11 cellular contexts compared by ENCODE assay signal in the genomic region with DNA sequence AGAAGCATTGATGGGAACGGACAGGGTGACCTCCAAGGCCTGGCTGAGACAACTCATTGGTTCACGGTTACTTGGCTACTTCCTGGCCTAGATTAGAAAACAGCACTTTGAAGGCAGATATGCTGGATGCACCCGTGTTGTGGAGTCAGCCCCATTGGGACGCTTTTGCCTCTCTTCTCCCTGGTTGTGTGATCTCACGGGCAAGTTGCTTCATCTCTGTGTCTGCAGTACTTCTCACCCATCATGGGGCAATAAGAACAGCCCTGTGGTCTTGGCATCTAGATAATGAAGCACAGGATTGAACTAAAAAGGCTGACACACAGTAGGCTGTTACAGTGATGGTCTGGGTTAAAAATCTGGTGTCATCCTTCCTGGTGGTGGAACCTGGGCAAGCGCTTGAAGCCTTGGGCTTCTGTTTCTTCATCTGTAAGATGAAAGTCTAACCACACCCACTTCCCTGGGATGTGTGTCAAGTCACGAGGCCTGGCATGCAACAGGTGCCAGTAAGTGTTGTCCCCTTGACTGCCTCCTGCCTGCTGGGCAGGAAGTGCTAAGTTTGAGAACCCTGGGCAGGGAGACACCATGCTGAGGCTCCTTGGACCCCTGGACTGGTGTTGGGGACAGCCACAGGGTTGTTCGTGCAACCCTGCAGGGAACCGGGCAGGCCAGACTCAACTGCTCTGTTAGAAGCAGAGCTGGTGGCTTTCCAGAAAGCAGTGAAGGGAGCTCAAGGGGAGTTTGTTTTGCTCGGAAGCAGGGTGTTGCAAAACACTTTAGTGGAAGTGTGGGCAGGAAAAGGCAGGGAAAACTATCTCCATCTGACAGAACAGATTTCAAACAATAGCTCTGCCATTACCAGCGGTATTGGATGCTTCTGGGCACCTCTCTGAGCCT. TPM values are rescaled to one million over a fixed set of nuclear protein-coding genes. Genes with fewer than 3 reads are reported as not detected.
DNase-seq lines count a peak whose midpoint lies in the region; ATAC-seq, FAIRE-seq and TF ChIP-seq lines count a peak whose summit lies in the region.
"Had no signal": no experiment of that assay in that cellular context is flagged by ENCODE, and none has a peak within 500 bp of the region (broad histone marks: within the 10 kb centered on the region; RNA-seq: fewer than 3 reads in every experiment).

No MANE protein-coding gene starts in this region.

- TF ChIP-seq CTCF in lower lobe of right lung (IDR thresholded peaks at IDR 0.05) = peak; percentile 18

- peak overlapping the region; percentile 57 for H3K27ac ChIP-seq in lower lobe of right lung
- H3K27ac ChIP-seq: suprapubic skin had no signal

- no peaks in the 10 kb centered on the region for H3K36me3 ChIP-seq in lower lobe of right lung
- H3K36me3 ChIP-seq: suprapubic skin had no signal

- DNase-seq in Ammon's horn (ENCODE audit: low spot score) (peak; percentile 25), activated T-helper 1 cell treated with Interleukin-2 at 50 U/mL for 16 hours (ENCODE audit: low read depth) (peak; percentile 24), lower lobe of right lung (peak; percentile 82), NCI-H1048 (lab: John Stamatoyannopoulos, UW) (no peak), urothelium cell line (ENCODE audit: low spot score) (no peak)
- DNase-seq: EL had no signal

- no peaks in the 10 kb centered on the region for H3K36me3 Mint-ChIP-seq in IgD-negative memory B cell

- H3K4me3 ChIP-seq in lower lobe of right lung = no peak overlapping the region
- H3K4me3 ChIP-seq: suprapubic skin had no signal

- ATAC-seq in lower lobe of right lung (peak; percentile 32 to 34), GM18858 (IDR thresholded peaks at IDR 0.05; ENCODE audit: unreplicated experiment) (no peak), GM18870 (IDR thresholded peaks at IDR 0.05; ENCODE audit: unreplicated experiment) (no peak)
- ATAC-seq: right cardiac atrium had no signal

- intact Hi-C loops in lower lobe of right lung (cut with DNase I) = no loop called here

- no peak for FAIRE-seq in urothelium cell line (lab: Jason Lieb, UNC)

- no peaks in the 10 kb centered on the region for H3K27me3 Mint-ChIP-seq in IgD-negative memory B cell

- peak overlapping the region; percentile 47 to 65 (median 57) for H3K27ac Mint-ChIP-seq in IgD-negative memory B cell

- no peaks in the 10 kb centered on the region for H3K27me3 ChIP-seq in lower lobe of right lung (ENCODE audit: low read depth)
- H3K27me3 ChIP-seq: suprapubic skin had no signal

- H3K9me3 ChIP-seq in lower lobe of right lung = no peaks in the 10 kb centered on the region
- H3K9me3 ChIP-seq: suprapubic skin had no signal

- peaks cover 44% of the 10 kb centered on the region for H3K4me1 ChIP-seq in lower lobe of right lung

- peak overlapping the region in 3 of 4 donors; percentile 30 to 59 (median 39) for H3K4me3 Mint-ChIP-seq in IgD-negative memory B cell

- H3K9me3 Mint-ChIP-seq in IgD-negative memory B cell = no peaks in the 10 kb centered on the region

- H3K4me1 Mint-ChIP-seq in IgD-negative memory B cell = peaks cover 14 to 48% (median 38%) of the 10 kb centered on the region in 3 donors

RNA-seq across cellular contexts. Expression of a gene that starts 6.0 kb away (rescaled TPM):
- 131 TPM for polyA plus RNA-seq in IgD-negative memory B cell
- 55.2 TPM for total RNA-seq in lower lobe of right lung

RNA-seq across cellular contexts. Expression of a gene that starts 25.3 kb away (rescaled TPM):
- polyA plus RNA-seq in IgD-negative memory B cell = 0.45 TPM
- total RNA-seq in lower lobe of right lung = 15.7 TPM

Comparison
In these comparisons a context has a peak if more than half of its experiments do, and no peak if none do; other contexts are left out.
1. DNase-seq: peak in Ammon's horn (single experiment), activated T-helper 1 cell treated with Interleukin-2 at 50 U/mL for 16 hours (single experiment) and lower lobe of right lung (single experiment); none in NCI-H1048 (single experiment) and urothelium cell line (single experiment).
2. ATAC-seq: peak in lower lobe of right lung (2 of 2); none in GM18858 (single experiment) and GM18870 (single experiment).